In genomic region chr20:39800548-39800947, GRCh38 we compare ENCODE assay signal across 1 cellular context.
TF ChIP-seq lines count a peak whose summit lies in the region.

No MANE protein-coding gene starts in this region.

TF ChIP-seq in H1, 55 proteins besides CTCF, POLR2A, EP300 and RAD21 (continued from another document):
- TF ChIP-seq FOSL1 (IDR thresholded peaks at IDR 0.05; ENCODE audit: insufficient read depth, low read depth, low read length): no peak
